Comparison of ENCODE assay signal across 8 cellular contexts in genomic region chr17:32341141-32341856, GRCh38. TPM values are rescaled to one million over a fixed set of nuclear protein-coding genes. Genes with fewer than 3 reads are reported as not detected.
DNase-seq lines count a peak whose midpoint lies in the region; ATAC-seq, FAIRE-seq and TF ChIP-seq lines count a peak whose summit lies in the region.

No MANE protein-coding gene starts in this region.

- TF ChIP-seq RAD21 in H1 (IDR thresholded peaks at IDR 0.05 in 1 of 2, conservative IDR thresholded peaks at IDR 0.05 in 1 of 2; ENCODE audit: low read depth in 2 of 2, low read length in 2 of 2) = no peak

- H4K20me1 ChIP-seq in H1 (replicated peaks in 1 of 2; ENCODE audit: control insufficient read depth in 1 of 2, insufficient read depth in 2 of 2, low read length in 2 of 2) = no peaks in the 10 kb centered on the region

- no peaks in the 10 kb centered on the region for H3K79me2 ChIP-seq in H1 (ENCODE audit: control insufficient read depth in 1 of 2, insufficient read depth in 2 of 2, low read length in 2 of 2)

- CTCF ChIA-PET in H1 (lab: Charles Lee; ENCODE audit: partially characterized antibody) = interaction anchor here (0.8 to 2.8 kb wide), 4 partner anchors 13 to 79 kb away, joined by 3 to 16 read pairs (median 4); no protein-coding TSS in a partner anchor

- intact Hi-C loops in sciatic nerve (cut with DNase I) = no loop called here

- POLR2A ChIA-PET in H1 (lab: Charles Lee; ENCODE audit: partially characterized antibody) = interaction anchor here (0.6 to 4.4 kb wide), 8 partner anchors 10 to 103 kb away, joined by 3 to 26 read pairs (median 4); partner anchors contain the start of gene PSMD11

- peak overlapping the region; percentile 75 for H2BK5ac ChIP-seq in H1 (ENCODE audit: low read depth, low read length)

- DNase-seq in AG10803 (ENCODE audit: low read depth) = no peak
- peak; percentile 28 for DNase-seq in GM19239 (ENCODE audit: insufficient read length, low spot score)
- DNase-seq in NAMALWA (ENCODE audit: low spot score) = peak; percentile 80
- peak; percentile 52 for DNase-seq in activated CD4-positive, alpha-beta T cell treated with anti-CD3 and anti-CD28 coated beads, Interleukin-2, amount 50 U/mL, for 1 hour
- DNase-seq in H1 (ENCODE audit: low read depth in 1 of 2, low spot score in 2 of 2) = no peak
- no peak for DNase-seq in sciatic nerve (ENCODE audit: low spot score)

- H3K4ac ChIP-seq in H1 (replicated peaks; ENCODE audit: insufficient read length, low read depth, low read length) = no peak overlapping the region

- H3K23ac ChIP-seq in H1 (ENCODE audit: insufficient read length) = no peak overlapping the region

- peak overlapping the region; percentile 55; the same call in 1 of the 2 replicates for H3K27ac ChIP-seq in H1 (ENCODE audit: low read depth, low read length)
- H3K27ac ChIP-seq in muscle layer of colon (ENCODE audit: low read depth, low read length) = peak overlapping the region; percentile 78
- H3K27ac ChIP-seq in thymus (ENCODE audit: low read depth) = peak overlapping the region; percentile 92

- peak overlapping the region; percentile 91 to 97 for H3K4me2 ChIP-seq in H1 (ENCODE audit: insufficient read depth in 1 of 2, low read depth in 2 of 2, low read length in 2 of 2)

- H3K36me3 ChIP-seq in H1 (ENCODE audit: control insufficient read depth in 2 of 4, insufficient read depth in 4 of 4, low read length in 3 of 4) = peaks cover 0 to 25% (median 10%) of the 10 kb centered on the region in 4 experiments; a peak in 5 of 8 replicates
- H3K36me3 ChIP-seq in muscle layer of colon (ENCODE audit: insufficient read depth, low read length) = peaks cover 27% of the 10 kb centered on the region
- H3K36me3 ChIP-seq in thymus (ENCODE audit: control insufficient read depth, insufficient read depth) = peaks cover 16% of the 10 kb centered on the region

- no peak overlapping the region for H3K14ac ChIP-seq in H1 (ENCODE audit: insufficient read length)

- TF ChIP-seq EP300 in H1 (IDR thresholded peaks at IDR 0.05; ENCODE audit: borderline replicate concordance in 1 of 2, low read depth in 2 of 2, low read length in 2 of 2) = no peak

- H2BK12ac ChIP-seq in H1 (ENCODE audit: low read depth, low read length) = no peak overlapping the region

- no peak overlapping the region for H3K56ac ChIP-seq in H1 (replicated peaks; ENCODE audit: insufficient read length, low read depth, low read length)

- no peak overlapping the region for H2BK20ac ChIP-seq in H1 (ENCODE audit: low read length)

- no peaks in the 10 kb centered on the region for H3K79me1 ChIP-seq in H1 (ENCODE audit: low read depth, low read length)

- H2BK120ac ChIP-seq in H1 (replicated peaks; ENCODE audit: low read depth, low read length) = no peak overlapping the region

- peak; percentile 32 for TF ChIP-seq CTCF in AG10803 (conservative IDR thresholded peaks at IDR 0.05; ENCODE audit: low read length)
- TF ChIP-seq CTCF in H1 (IDR thresholded peaks at IDR 0.05; ENCODE audit: control extremely low read depth in 1 of 3, insufficient read depth in 1 of 3, low read depth in 1 of 3, low read length in 3 of 3) = no peak

- 17% methylated on average over 12 of the region's 13 CpGs; no CpG with 5 or more reads in 1 of the 2 experiments for WGBS in H1 (ENCODE audit: extremely low coverage in 1 of 2, insufficient coverage in 1 of 2, insufficient read length in 1 of 2, insufficient replicate concordance in 2 of 2, low coverage in 1 of 2, low lambda C conversion rate in 2 of 2, missing lambda C conversion rate in 1 of 2), 2 experiments
- under 1% methylated on average over 13 of the region's 13 CpGs for WGBS in thymus

- H2BK15ac ChIP-seq in H1 (ENCODE audit: low read length) = no peak overlapping the region; the same call in 1 of the 2 replicates

- H4K8ac ChIP-seq in H1 (ENCODE audit: extremely low read depth, insufficient read depth, low read length) = no peak overlapping the region

- TF ChIP-seq POLR2A in H1 (IDR thresholded peaks at IDR 0.05; ENCODE audit: control extremely low read depth in 1 of 2, low read depth in 2 of 2, low read length in 2 of 2) = no peak; a peak in 1 of 3 replicates

- FAIRE-seq in GM19239 (lab: Jason Lieb, UNC) = peak; percentile 72
- no peak for FAIRE-seq in H1 (lab: Jason Lieb, UNC)

- H3K4me1 ChIP-seq in H1 (replicated peaks in 1 of 4; ENCODE audit: control insufficient read depth in 3 of 4, insufficient read depth in 4 of 4, low read length in 3 of 4) (peaks cover 0 to 4% (median under 1%) of the 10 kb centered on the region in 4 experiments; a peak in 2 of 7 replicates), muscle layer of colon (ENCODE audit: insufficient read depth, low read length) (peaks cover 17% of the 10 kb centered on the region), thymus (ENCODE audit: control insufficient read depth, insufficient read depth, low read length) (peaks cover 6% of the 10 kb centered on the region)

- ATAC-seq in sciatic nerve = no peak

- peak overlapping the region; percentile 82 for H4K91ac ChIP-seq in H1 (replicated peaks; ENCODE audit: insufficient read length, low read length)

- H3K18ac ChIP-seq in H1 (ENCODE audit: extremely low read depth, low read length) = peak overlapping the region; percentile 90

- H3K9me3 ChIP-seq in H1 (ENCODE audit: insufficient read depth in 2 of 2, low read depth in 1 of 2, low read length in 1 of 2) (no peaks in the 10 kb centered on the region), muscle layer of colon (ENCODE audit: low read length) (no peaks in the 10 kb centered on the region), thymus (ENCODE audit: control insufficient read depth) (no peaks in the 10 kb centered on the region)

- peak overlapping the region; percentile 71 for H3K4me3 ChIP-seq in AG10803 (ENCODE audit: low read length)
- H3K4me3 ChIP-seq in H1 (ENCODE audit: extremely low read depth in 1 of 4, insufficient read depth in 2 of 4, low read depth in 3 of 4, low read length in 4 of 4) = peak overlapping the region; percentile 52 to 89 (median 80)
- H3K4me3 ChIP-seq in muscle layer of colon (ENCODE audit: low read depth in 1 of 2, low read length in 2 of 2) = peak overlapping the region; percentile 22 to 77
- peak overlapping the region; percentile 89 for H3K4me3 ChIP-seq in thymus (ENCODE audit: low read length)

- H4K5ac ChIP-seq in H1 (ENCODE audit: insufficient read length, low read depth, low read length) = peak overlapping the region; percentile 27

- peaks cover 7% of the 10 kb centered on the region; the same call in 1 of the 2 replicates for H3K23me2 ChIP-seq in H1 (ENCODE audit: low read depth, low read length)

- no peaks in the 10 kb centered on the region for H3K27me3 ChIP-seq in H1 (replicated peaks in 1 of 4; ENCODE audit: control insufficient read depth in 3 of 4, extremely low read depth in 1 of 4, insufficient read depth in 3 of 4, low read length in 3 of 4)
- no peaks in the 10 kb centered on the region for H3K27me3 ChIP-seq in muscle layer of colon (ENCODE audit: control insufficient read depth in 1 of 2, insufficient read depth in 2 of 2, low read length in 2 of 2)
- no peaks in the 10 kb centered on the region for H3K27me3 ChIP-seq in thymus (ENCODE audit: control insufficient read depth, insufficient read depth)

- peak overlapping the region; percentile 46; the same call in 1 of the 2 replicates for H2AFZ ChIP-seq in H1 (ENCODE audit: low read length)

- H3K9ac ChIP-seq in H1 (replicated peaks in 1 of 4; ENCODE audit: extremely low read depth in 1 of 4, low read depth in 3 of 4, low read length in 3 of 4) (peak overlapping the region; percentile 45 to 93 (median 84)), muscle layer of colon (ENCODE audit: low read length) (peak overlapping the region; percentile 69)

- H2AK5ac ChIP-seq in H1 (ENCODE audit: low read depth, low read length) = peak overlapping the region; percentile 90

TF ChIP-seq in H1, 55 proteins besides CTCF, POLR2A, EP300 and RAD21 (continues in another document):
- TF ChIP-seq ZNF274 (IDR thresholded peaks at IDR 0.05; ENCODE audit: borderline replicate concordance, extremely low read depth, low read length) = no peak
- no peak for TF ChIP-seq POU5F1 (IDR thresholded peaks at IDR 0.05; ENCODE audit: low read depth, low read length)
- TF ChIP-seq NRF1 (IDR thresholded peaks at IDR 0.05; ENCODE audit: low read depth, low read length) = no peak
- TF ChIP-seq KDM4A (IDR thresholded peaks at IDR 0.05; ENCODE audit: low read depth, low read length, severe bottlenecking) = no peak
- TF ChIP-seq ATF3 (IDR thresholded peaks at IDR 0.05; ENCODE audit: insufficient read depth, low read depth, low read length) = no peak
- no peak for TF ChIP-seq MAFK (IDR thresholded peaks at IDR 0.05; ENCODE audit: low read depth, low read length)
- no peak for TF ChIP-seq CEBPB (IDR thresholded peaks at IDR 0.05; ENCODE audit: low read depth, low read length)

RNA-seq across cellular contexts. Expression of gene C17orf75, which starts 0.7 kb away (rescaled TPM):
- total RNA-seq in H1 (2021; fragmentation: NEBNext Ultra II Directional; extraction: Animal tissue kit (Norgen Biotek cat#: 25700)) = 35.4 and 42.6 TPM in 2 replicates
- polyA plus RNA-seq in H1 (2011; rRNA removed) = 12.0 and 15.8 TPM in 2 replicates
- 28.3 TPM for polyA plus RNA-seq in H1 (2011; cell fraction: cytosol; rRNA removed)
- polyA plus RNA-seq in H1 (2011; cell fraction: nucleus; rRNA removed) = 17.9 TPM
- polyA plus RNA-seq in H1 (2012, experiment 1 of 2) = 27.6 to 38.1 TPM (median 37.1 TPM) in 4 replicates
- polyA plus RNA-seq in H1 (2012, experiment 2 of 2) = 5.0 TPM
- polyA plus RNA-seq in H1 (2013, experiment 1 of 2) = 29.9 TPM
- 28.1 TPM for polyA plus RNA-seq in H1 (2013, experiment 2 of 2)
- 19.6 and 23.2 TPM in 2 replicates for polyA minus RNA-seq in H1 (2011; rRNA and poly(A)+ RNA removed)
- polyA minus RNA-seq in H1 (2011; cell fraction: cytosol; rRNA and poly(A)+ RNA removed) = 16.4 TPM
- 21.9 TPM for polyA minus RNA-seq in H1 (2011; cell fraction: nucleus; rRNA and poly(A)+ RNA removed)
- 30.7 TPM for polyA plus RNA-seq in thymus
- 12.1 TPM for total RNA-seq in sciatic nerve

RNA-seq across cellular contexts. Expression of gene ZNF207, which starts 8.7 kb away (rescaled TPM):
- 254 and 268 TPM in 2 replicates for total RNA-seq in H1 (2021; fragmentation: NEBNext Ultra II Directional; extraction: Animal tissue kit (Norgen Biotek cat#: 25700))
- polyA plus RNA-seq in H1 (2011; rRNA removed) (214 and 286 TPM in 2 replicates), thymus (75.3 TPM)
- polyA plus RNA-seq in H1 (2011; cell fraction: cytosol; rRNA removed) = 246 TPM
- 286 TPM for polyA plus RNA-seq in H1 (2011; cell fraction: nucleus; rRNA removed)
- 183 to 222 TPM (median 202 TPM) in 4 replicates for polyA plus RNA-seq in H1 (2012, experiment 1 of 2)
- polyA plus RNA-seq in H1 (2012, experiment 2 of 2) = 68.0 TPM
- 185 TPM for polyA plus RNA-seq in H1 (2013, experiment 1 of 2)
- polyA plus RNA-seq in H1 (2013, experiment 2 of 2) = 175 TPM
- polyA minus RNA-seq in H1 (2011; rRNA and poly(A)+ RNA removed) = 453 and 460 TPM in 2 replicates
- polyA minus RNA-seq in H1 (2011; cell fraction: cytosol; rRNA and poly(A)+ RNA removed) = 181 TPM
- polyA minus RNA-seq in H1 (2011; cell fraction: nucleus; rRNA and poly(A)+ RNA removed) = 307 TPM
- 169 TPM for total RNA-seq in sciatic nerve

Comparison
In these comparisons a context has a peak if more than half of its experiments do, and no peak if none do; other contexts are left out.
1. DNase-seq: peak in GM19239 (single experiment), NAMALWA (single experiment) and activated CD4-positive, alpha-beta T cell treated with anti-CD3 and anti-CD28 coated beads, Interleukin-2, amount 50 U/mL, for 1 hour (single experiment); none in AG10803 (single experiment), H1 (0 of 2) and sciatic nerve (single experiment).
2. Peak in every context shown above with its lines, with median percentiles within 50 percentile points of each other: H3K4me3 ChIP-seq and H3K27ac ChIP-seq.